In the genomic region with DNA sequence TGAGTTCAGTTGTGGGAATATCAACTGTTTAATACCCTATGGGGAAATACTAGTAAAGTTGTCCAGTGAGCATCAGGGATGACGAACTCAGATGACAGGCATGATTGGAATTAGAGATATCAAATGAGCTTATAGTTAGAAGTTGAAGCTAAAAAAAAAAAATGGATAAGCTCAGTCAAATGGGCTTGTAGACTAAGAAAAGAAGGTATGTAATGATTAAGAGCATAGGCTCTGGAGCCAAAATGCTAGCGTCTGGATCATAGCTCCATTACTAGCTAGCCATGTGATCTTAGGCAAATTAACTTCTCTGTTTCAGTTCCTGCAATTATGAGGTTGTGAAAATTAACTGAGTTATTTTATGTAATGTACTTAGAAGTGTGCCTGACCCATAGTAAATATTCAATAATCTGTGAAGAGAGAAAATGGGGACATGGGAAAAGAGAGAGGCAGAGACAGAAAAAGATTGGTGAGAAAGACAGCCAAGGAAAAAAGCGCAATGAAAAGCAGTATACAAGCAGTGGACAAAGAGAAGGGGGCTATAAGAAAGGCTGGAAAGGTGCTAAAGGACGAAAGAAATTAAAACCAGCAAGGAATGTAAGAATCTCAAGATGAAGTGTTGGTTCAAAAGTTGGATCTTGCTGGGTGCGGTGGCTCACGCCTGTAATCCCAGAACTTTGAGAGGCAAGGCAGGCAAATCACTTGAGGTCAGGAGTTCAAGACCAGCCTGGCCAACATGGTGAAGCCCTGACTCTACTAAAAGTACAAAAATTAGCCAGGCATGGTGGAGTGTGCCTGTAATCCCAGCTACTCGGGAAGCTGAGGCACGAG, we compare ENCODE assay signal across 9 cellular contexts.
DNase-seq lines count a peak whose midpoint lies in the region; ATAC-seq and TF ChIP-seq lines count a peak whose summit lies in the region.
"Had no signal": no experiment of that assay in that cellular context is flagged by ENCODE, and none has a peak within 500 bp of the region (broad histone marks: within the 10 kb centered on the region; RNA-seq: fewer than 3 reads in every experiment).

No MANE protein-coding gene starts in this region.

- no peaks in the 10 kb centered on the region for H3K36me3 ChIP-seq in CD8-positive, alpha-beta memory T cell (ENCODE audit: insufficient read depth, low read length)
- H3K36me3 ChIP-seq in osteoblast (ENCODE audit: insufficient read depth, low read length), result no peaks in the 10 kb centered on the region
- H3K36me3 ChIP-seq in Caco-2 (ENCODE audit: control insufficient read depth, insufficient read depth, low read length), result no peaks in the 10 kb centered on the region

- TF ChIP-seq CTCF in osteoblast (IDR thresholded peaks at IDR 0.05; ENCODE audit: extremely low read depth, low read depth, low read length), result no peak
- TF ChIP-seq CTCF in Caco-2 (IDR thresholded peaks at IDR 0.05; ENCODE audit: insufficient read depth in 1 of 2, low read depth in 1 of 2, low read length in 1 of 2, severe bottlenecking in 1 of 2, unreplicated experiment in 1 of 2), result no peak

- H4K20me1 ChIP-seq in osteoblast (ENCODE audit: insufficient read depth, low read length), result no peaks in the 10 kb centered on the region

- CTCF ChIA-PET in CD8-positive, alpha-beta memory T cell (lab: Charles Lee), result interaction anchor here (0.6 to 3.3 kb wide), 11 partner anchors 14 to 99 kb away, joined by 3 to 24 read pairs (median 7); partner anchors contain the start of gene SLC39A10
- CTCF ChIA-PET in Caco-2 (lab: Charles Lee), result no interaction called here

- H3K4me1 ChIP-seq in CD8-positive, alpha-beta memory T cell (ENCODE audit: insufficient read depth, low read length), result peaks cover 74% of the 10 kb centered on the region
- H3K4me1 ChIP-seq in osteoblast (ENCODE audit: insufficient read depth, low read length) (peaks cover 61% of the 10 kb centered on the region), Caco-2 (0 out of 2 replicates have a peak, but pooled peaks cover 5% of the 10 kb centered on the region)

- no peak overlapping the region for H2AFZ ChIP-seq in osteoblast (ENCODE audit: low read length)

- peak; percentile 37 for ATAC-seq in GM19455 (IDR thresholded peaks at IDR 0.05; ENCODE audit: unreplicated experiment)
- peak; percentile 43 for ATAC-seq in HG03460 (IDR thresholded peaks at IDR 0.05; ENCODE audit: unreplicated experiment)

- no peaks in the 10 kb centered on the region for H3K27me3 Mint-ChIP-seq in CD8-positive, alpha-beta memory T cell
- no peaks in the 10 kb centered on the region for H3K27me3 Mint-ChIP-seq in activated T-helper 1 cell treated with anti-CD3 and anti-CD28 coated beads, Interleukin-12 subunit alpha, Interleukin-12 subunit beta, Interleukin-2, Interleukin-4 antibody, amounts not matched to agents 30 ng/mL and 10 ng/mL and 1 ng/mL, durations not matched to agents 14 hours and 24 hours and 36 hours (ENCODE audit: insufficient read depth)
- no peaks in the 10 kb centered on the region for H3K27me3 Mint-ChIP-seq in Caco-2 (ENCODE audit: insufficient read depth, unreplicated experiment)

- peaks cover 0 to 4% (median 0%) of the 10 kb centered on the region in 3 donors for H3K36me3 Mint-ChIP-seq in CD8-positive, alpha-beta memory T cell
- H3K36me3 Mint-ChIP-seq in activated T-helper 1 cell treated with anti-CD3 and anti-CD28 coated beads, Interleukin-12 subunit alpha, Interleukin-12 subunit beta, Interleukin-2, Interleukin-4 antibody, amounts not matched to agents 30 ng/mL and 10 ng/mL and 1 ng/mL, durations not matched to agents 14 hours and 24 hours and 36 hours (ENCODE audit: low read depth), result peaks cover 4% of the 10 kb centered on the region
- H3K36me3 Mint-ChIP-seq in Caco-2 (ENCODE audit: insufficient read depth, unreplicated experiment), result no peaks in the 10 kb centered on the region

- peak overlapping the region; percentile 92 to 98 (median 94) for H3K27ac Mint-ChIP-seq in CD8-positive, alpha-beta memory T cell
- H3K27ac Mint-ChIP-seq in activated T-helper 1 cell treated with anti-CD3 and anti-CD28 coated beads, Interleukin-12 subunit alpha, Interleukin-12 subunit beta, Interleukin-2, Interleukin-4 antibody, amounts not matched to agents 30 ng/mL and 10 ng/mL and 1 ng/mL, durations not matched to agents 14 hours and 24 hours and 36 hours, result peak overlapping the region; percentile 96
- H3K27ac Mint-ChIP-seq in Caco-2 (ENCODE audit: unreplicated experiment), result no peak overlapping the region
- H3K27ac Mint-ChIP-seq: nephron had no signal

- peaks cover 0 to 4% (median 0%) of the 10 kb centered on the region in 5 donors for H3K9me3 Mint-ChIP-seq in CD8-positive, alpha-beta memory T cell
- peaks cover 7% of the 10 kb centered on the region for H3K9me3 Mint-ChIP-seq in activated T-helper 1 cell treated with anti-CD3 and anti-CD28 coated beads, Interleukin-12 subunit alpha, Interleukin-12 subunit beta, Interleukin-2, Interleukin-4 antibody, amounts not matched to agents 30 ng/mL and 10 ng/mL and 1 ng/mL, durations not matched to agents 14 hours and 24 hours and 36 hours
- no peaks in the 10 kb centered on the region for H3K9me3 Mint-ChIP-seq in Caco-2 (ENCODE audit: unreplicated experiment)
- H3K9me3 Mint-ChIP-seq: nephron had no signal

- peak overlapping the region; percentile 60 for H3K27ac ChIP-seq in CD8-positive, alpha-beta memory T cell (ENCODE audit: low read depth, low read length)
- H3K27ac ChIP-seq in osteoblast (ENCODE audit: low read depth, low read length), result peak overlapping the region; percentile 95

- POLR2A ChIA-PET in CD8-positive, alpha-beta memory T cell (lab: Charles Lee), result interaction anchor here (0.6 to 4.6 kb wide), 4 partner anchors 27 to 96 kb away, joined by 4 to 56 read pairs (median 18); partner anchors contain the start of gene SLC39A10
- POLR2A ChIA-PET in Caco-2 (lab: Charles Lee), result interaction anchor here (0.6 kb wide), 1 partner anchor 62 kb away, joined by 5 read pairs; no protein-coding TSS in a partner anchor

- intact Hi-C loops in activated T-helper 1 cell treated with anti-CD3 and anti-CD28 coated beads, Interleukin-12 subunit alpha, Interleukin-12 subunit beta, Interleukin-2, Interleukin-4 antibody, amounts not matched to agents 30 ng/mL and 10 ng/mL and 1 ng/mL, durations not matched to agents 14 hours and 24 hours and 36 hours (cut with micrococcal nuclease), result loop anchor here (5.0 kb wide), 2 partner anchors 616 to 701 kb away; no protein-coding TSS in a partner anchor
- intact Hi-C loops in Caco-2 (cut with micrococcal nuclease; ENCODE audit: unreplicated experiment), result no loop called here

- no peaks in the 10 kb centered on the region for H3K9me3 ChIP-seq in CD8-positive, alpha-beta memory T cell (ENCODE audit: low read length)
- H3K9me3 ChIP-seq in osteoblast (ENCODE audit: low read depth, low read length) (no peaks in the 10 kb centered on the region), Caco-2 (no peaks in the 10 kb centered on the region)

- peak overlapping the region; percentile 30 for H3K4me3 ChIP-seq in CD8-positive, alpha-beta memory T cell (ENCODE audit: low read length)
- H3K4me3 ChIP-seq in osteoblast (ENCODE audit: insufficient read depth, low read length) (no peak overlapping the region), Caco-2 (ENCODE audit: low read depth, low read length) (no peak overlapping the region)

- no peaks in the 10 kb centered on the region for H3K27me3 ChIP-seq in CD8-positive, alpha-beta memory T cell (ENCODE audit: insufficient read depth, low read length, poor library complexity, severe bottlenecking)
- H3K27me3 ChIP-seq in osteoblast (ENCODE audit: insufficient read depth, low read length) (no peaks in the 10 kb centered on the region), Caco-2 (replicated peaks; ENCODE audit: control insufficient read depth, insufficient read depth, low read length) (no peaks in the 10 kb centered on the region)

- H3K4me2 ChIP-seq in osteoblast (ENCODE audit: insufficient read depth, low read length), result peak overlapping the region; percentile 10

- DNase-seq in CD8-positive, alpha-beta memory T cell, result no peak
- DNase-seq in activated T-helper 1 cell treated with anti-CD3 and anti-CD28 coated beads, Interleukin-12 subunit alpha, Interleukin-12 subunit beta, Interleukin-2, Interleukin-4 antibody, amounts not matched to agents 30 ng/mL and 10 ng/mL and 1 ng/mL, durations not matched to agents 14 hours and 24 hours and 36 hours (ENCODE audit: low spot score), result no peak
- DNase-seq in osteoblast (ENCODE audit: insufficient read length, low spot score, missing footprints) (peak; percentile 92), Caco-2 (no peak), mesenteric fat pad (ENCODE audit: low spot score) (no peak), NCI-H2227 treated with DMSO at 0.1 percent for 48 hours (lab: John Stamatoyannopoulos, UW) (no peak)

- peaks cover 62 to 85% (median 81%) of the 10 kb centered on the region in 3 donors for H3K4me1 Mint-ChIP-seq in CD8-positive, alpha-beta memory T cell
- peaks cover 67% of the 10 kb centered on the region for H3K4me1 Mint-ChIP-seq in activated T-helper 1 cell treated with anti-CD3 and anti-CD28 coated beads, Interleukin-12 subunit alpha, Interleukin-12 subunit beta, Interleukin-2, Interleukin-4 antibody, amounts not matched to agents 30 ng/mL and 10 ng/mL and 1 ng/mL, durations not matched to agents 14 hours and 24 hours and 36 hours (ENCODE audit: low read depth)
- peaks cover 13% of the 10 kb centered on the region for H3K4me1 Mint-ChIP-seq in Caco-2 (ENCODE audit: low read depth, unreplicated experiment)

- peak overlapping the region; percentile 70 to 84 (median 78) for H3K4me3 Mint-ChIP-seq in CD8-positive, alpha-beta memory T cell
- H3K4me3 Mint-ChIP-seq in activated T-helper 1 cell treated with anti-CD3 and anti-CD28 coated beads, Interleukin-12 subunit alpha, Interleukin-12 subunit beta, Interleukin-2, Interleukin-4 antibody, amounts not matched to agents 30 ng/mL and 10 ng/mL and 1 ng/mL, durations not matched to agents 14 hours and 24 hours and 36 hours, result peak overlapping the region; percentile 67
- no peak overlapping the region for H3K4me3 Mint-ChIP-seq in Caco-2 (ENCODE audit: unreplicated experiment)
- H3K4me3 Mint-ChIP-seq: nephron had no signal

- no TSS peak for BruUV-seq in Caco-2 (replicated peaks; lab: Mats Ljungman, UMichigan)

- no peaks in the 10 kb centered on the region for H3K79me2 ChIP-seq in osteoblast (ENCODE audit: insufficient read depth, low read length)
